In genomic region chr20:3297096-3297411, GRCh38 we compare ENCODE assay signal across 23 cellular contexts. TPM values are rescaled to one million over a fixed set of nuclear protein-coding genes. Genes with fewer than 3 reads are reported as not detected.
DNase-seq lines count a peak whose midpoint lies in the region; ATAC-seq, FAIRE-seq and TF ChIP-seq lines count a peak whose summit lies in the region.
"Had no signal": no experiment of that assay in that cellular context is flagged by ENCODE, and none has a peak within 500 bp of the region (broad histone marks: within the 10 kb centered on the region; RNA-seq: fewer than 3 reads in every experiment).

No MANE protein-coding gene starts in this region.

- H3K27me3 ChIP-seq in BLaER1 treated with 17β-estradiol and CSF1 and Interleukin-3, amounts not matched to agents 10 nM and 100 nM: no peaks in the 10 kb centered on the region
- H3K27me3 ChIP-seq in bronchial epithelial cell (ENCODE audit: control insufficient read depth, insufficient read depth, low read length): no peaks in the 10 kb centered on the region
- no peaks in the 10 kb centered on the region for H3K27me3 ChIP-seq in right atrium auricular region
- H3K27me3 ChIP-seq: MG63 had no signal

- no peak for TF ChIP-seq CTCF in bronchial epithelial cell (IDR thresholded peaks at IDR 0.05; ENCODE audit: insufficient read depth, low read length, severe bottlenecking)
- TF ChIP-seq CTCF in right atrium auricular region (IDR thresholded peaks at IDR 0.05): no peak

- DNase-seq in bronchial epithelial cell (ENCODE audit: low read depth): no peak
- DNase-seq in right atrium auricular region (ENCODE audit: low spot score): no peak
- no peak for DNase-seq in sciatic nerve (ENCODE audit: low spot score)
- no peak for DNase-seq in SK-N-DZ (ENCODE audit: low spot score)
- no peak for DNase-seq in NCI-H1417 treated with DMSO at 0.1 percent for 48 hours (lab: John Stamatoyannopoulos, UW)
- DNase-seq in activated naive CD8-positive, alpha-beta T cell treated with anti-CD3 and anti-CD28 coated beads for 36 hours: no peak
- DNase-seq: DMS53, GDM1, Kasumi-1, MG63, NCI-H1417, NCI-H187 treated with DMSO at 0.1 percent for 48 hours, NCI-H2107, NCI-H2227 treated with DMSO at 0.1 percent for 48 hours, NCI-H510A, NCI-H748 treated with DMSO at 0.1 percent for 48 hours had no signal

- no peaks in the 10 kb centered on the region; a peak in 1 of 22 replicates for H4K20me1 ChIP-seq in BLaER1 treated with 17β-estradiol and CSF1 and Interleukin-3, amounts not matched to agents 10 nM and 100 nM

- H3K27ac Mint-ChIP-seq in activated naive CD8-positive, alpha-beta T cell treated with anti-CD3 and anti-CD28 coated beads for 36 hours: no peak overlapping the region

- H3K4me2 ChIP-seq in BLaER1 treated with 17β-estradiol and CSF1 and Interleukin-3, amounts not matched to agents 10 nM and 100 nM: peak overlapping the region in 8 of 11 experiments; percentile 39 to 81 (median 64); a peak in 16 of 22 replicates

- no peak overlapping the region for H3K4me3 ChIP-seq in BLaER1 treated with 17β-estradiol and CSF1 and Interleukin-3, amounts not matched to agents 10 nM and 100 nM
- no peak overlapping the region for H3K4me3 ChIP-seq in bronchial epithelial cell (ENCODE audit: low read depth, low read length)
- H3K4me3 ChIP-seq in right atrium auricular region: no peak overlapping the region
- H3K4me3 ChIP-seq: MG63 had no signal

- peak; percentile 92 for ATAC-seq in sciatic nerve
- ATAC-seq: Panc1 had no signal

- H3K4me1 Mint-ChIP-seq in activated naive CD8-positive, alpha-beta T cell treated with anti-CD3 and anti-CD28 coated beads for 36 hours: no peaks in the 10 kb centered on the region

- peaks cover 49 to 100% (median 73%) of the 10 kb centered on the region in 11 experiments for H3K36me3 ChIP-seq in BLaER1 treated with 17β-estradiol and CSF1 and Interleukin-3, amounts not matched to agents 10 nM and 100 nM
- H3K36me3 ChIP-seq in bronchial epithelial cell (ENCODE audit: control insufficient read depth, insufficient read depth, low read length): peaks cover 31% of the 10 kb centered on the region
- H3K36me3 ChIP-seq in right atrium auricular region: peaks cover 71% of the 10 kb centered on the region
- H3K36me3 ChIP-seq: MG63 had no signal

- no peaks in the 10 kb centered on the region for H3K27me3 Mint-ChIP-seq in activated naive CD8-positive, alpha-beta T cell treated with anti-CD3 and anti-CD28 coated beads for 36 hours

- H3K9ac ChIP-seq in BLaER1 treated with 17β-estradiol and CSF1 and Interleukin-3, amounts not matched to agents 10 nM and 100 nM: peak overlapping the region in 4 of 11 experiments; percentile 30 to 61 (median 42); a peak in 7 of 22 replicates

- FAIRE-seq in bronchial epithelial cell (lab: Jason Lieb, UNC): peak; percentile 62
- FAIRE-seq: A204.1, D721Med, GM18507, GM19239, H1 had no signal

- no peaks in the 10 kb centered on the region for H3K9me3 Mint-ChIP-seq in activated naive CD8-positive, alpha-beta T cell treated with anti-CD3 and anti-CD28 coated beads for 36 hours

- H3K4me1 ChIP-seq in BLaER1 treated with 17β-estradiol and CSF1 and Interleukin-3, amounts not matched to agents 10 nM and 100 nM: peaks cover 0 to 29% (median 23%) of the 10 kb centered on the region in 10 experiments; a peak in 14 of 20 replicates
- H3K4me1 ChIP-seq in right atrium auricular region: no peaks in the 10 kb centered on the region

- H3K27ac ChIP-seq in BLaER1 treated with 17β-estradiol and CSF1 and Interleukin-3, amounts not matched to agents 10 nM and 100 nM: peak overlapping the region in 2 of 11 experiments; percentile 26 to 43; a peak in 4 of 22 replicates
- peak overlapping the region; percentile 7 to 14 for H3K27ac ChIP-seq in right atrium auricular region

- H3K36me3 Mint-ChIP-seq in activated naive CD8-positive, alpha-beta T cell treated with anti-CD3 and anti-CD28 coated beads for 36 hours: no peaks in the 10 kb centered on the region

- intact Hi-C loops in sciatic nerve (cut with DNase I): no loop called here

- H3K9me3 ChIP-seq in BLaER1 treated with 17β-estradiol and CSF1 and Interleukin-3, amounts not matched to agents 10 nM and 100 nM (replicated peaks in 1 of 11): no peaks in the 10 kb centered on the region
- no peaks in the 10 kb centered on the region for H3K9me3 ChIP-seq in right atrium auricular region
- H3K9me3 ChIP-seq: MG63 had no signal

- no peak overlapping the region for H3K4me3 Mint-ChIP-seq in activated naive CD8-positive, alpha-beta T cell treated with anti-CD3 and anti-CD28 coated beads for 36 hours

RNA-seq across cellular contexts. Expression of gene SLC4A11, which starts 58.1 kb away (rescaled TPM):
- total RNA-seq in bronchial epithelial cell: 3.2 and 5.1 TPM in 2 replicates
- total RNA-seq in right atrium auricular region: under 1 TPM in 1 of 2 donors, not detected in 1; 0.16 TPM
- 0.89 TPM for total RNA-seq in sciatic nerve
- polyA plus RNA-seq in SK-N-DZ (2014; cell fraction: cytosol; rRNA removed): 0.08 TPM in 1 of 2 replicates, not detected in the other
- polyA plus RNA-seq in SK-N-DZ (2014; cell fraction: nucleus; rRNA removed): 1.2 and 1.5 TPM in 2 replicates
- total RNA-seq in activated naive CD8-positive, alpha-beta T cell treated with anti-CD3 and anti-CD28 coated beads for 36 hours: 1 to 10 TPM; 1.8 to 2.9 TPM
